ENCODE assay signal across 16 cellular contexts in the genomic region with DNA sequence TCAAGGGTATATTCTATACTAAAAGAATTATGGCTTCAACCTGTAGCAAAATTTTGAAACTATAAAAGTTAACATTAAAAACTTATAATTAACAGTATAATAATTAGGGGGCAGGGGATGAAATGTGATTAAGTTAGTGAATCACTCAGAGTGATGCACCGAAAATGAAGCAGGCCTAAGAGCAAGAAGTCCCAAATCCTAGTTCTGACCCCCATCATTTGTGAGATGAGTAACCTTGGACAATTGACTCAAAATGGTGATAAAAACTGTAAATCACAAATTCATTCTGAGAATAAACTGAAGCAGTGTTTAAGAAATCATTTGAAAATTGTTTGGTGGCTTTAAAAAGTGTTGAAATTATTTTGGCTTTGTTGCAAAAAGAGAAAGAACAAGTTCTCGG.
"Had no signal": no experiment of that assay in that cellular context is flagged by ENCODE, and none has a peak within 500 bp of the region (broad histone marks: within the 10 kb centered on the region; RNA-seq: fewer than 3 reads in every experiment).

No MANE protein-coding gene starts in this region.

- H3K27ac Mint-ChIP-seq: T-helper 2 cell treated with Interferon-gamma antibody and Interleukin-4, amounts not matched to agents 5 μg/mL and 100 μg/mL, for 36 hours had no signal

- FAIRE-seq: urothelium cell line had no signal

- H3K27me3 Mint-ChIP-seq: activated naive CD8-positive, alpha-beta T cell; brain; stimulated activated naive CD8-positive, alpha-beta T cell treated with anti-CD3 and anti-CD28 coated beads, Interleukin-15, Interleukin-2, amounts not matched to agents 100 ng/mL and 50 ng/mL, for 24 hours had no signal

- H3K27me3 ChIP-seq: neutrophil had no signal

- ATAC-seq: esophagus mucosa had no signal

- H3K27ac ChIP-seq: coronary artery, neutrophil had no signal

- H3K9me3 ChIP-seq: neutrophil had no signal

- H3K36me3 ChIP-seq: neutrophil had no signal

- DNase-seq: activated CD4-positive, alpha-beta T cell treated with anti-CD3 and anti-CD28 coated beads, Interleukin-2, amount 50 U/mL, for 1 hour; activated effector memory CD4-positive, alpha-beta T cell treated with anti-CD3 and anti-CD28 coated beads, Interleukin-2, amount 50 U/mL, for 16 hours; amygdala; central memory CD4-positive, alpha-beta T cell; midbrain; stimulated activated CD4-positive, alpha-beta T cell treated with anti-CD3 and anti-CD28 coated beads, Interleukin-4, amount 100 ng/mL, for 4 hours; stimulated activated CD8-positive, alpha-beta memory T cell treated with anti-CD3 and anti-CD28 coated beads, Interleukin-4, amount 100 ng/mL, for 48 hours had no signal

- H3K4me3 Mint-ChIP-seq: activated naive CD8-positive, alpha-beta T cell; brain; stimulated activated naive CD8-positive, alpha-beta T cell treated with anti-CD3 and anti-CD28 coated beads, Interleukin-15, Interleukin-2, amounts not matched to agents 100 ng/mL and 50 ng/mL, for 24 hours; T-helper 2 cell treated with Interferon-gamma antibody and Interleukin-4, amounts not matched to agents 5 μg/mL and 100 μg/mL, for 36 hours had no signal

- H3K4me3 ChIP-seq: coronary artery, skin epidermis had no signal
